22 cellular contexts compared by ENCODE assay signal in genomic region chr7:67588631-67589030, GRCh38.
"Had no signal": no experiment of that assay in that cellular context is flagged by ENCODE, and none has a peak within 500 bp of the region (broad histone marks: within the 10 kb centered on the region; RNA-seq: fewer than 3 reads in every experiment).

No MANE protein-coding gene starts in this region.

- H3K27ac ChIP-seq: dorsolateral prefrontal cortex, heart left ventricle, neutrophil, psoas muscle, spleen, testis, tibial nerve had no signal

- H3K4me1 Mint-ChIP-seq: naive thymus-derived CD4-positive, alpha-beta T cell; stimulated activated naive B cell treated with anti-CD40 and anti-IgM and Interleukin-4, amounts not matched to agents 10 μg/mL and 1 μg/mL and 100 μg/mL, for 72 hours; stimulated activated naive CD8-positive, alpha-beta T cell treated with anti-CD3 and anti-CD28 coated beads, Interleukin-15, amount 100 ng/mL, for 72 hours had no signal

- H3K27me3 ChIP-seq: heart left ventricle, neutrophil, testis, tibial nerve had no signal

- H3K4me3 ChIP-seq: dorsolateral prefrontal cortex, heart left ventricle, psoas muscle, spleen, testis, tibial nerve had no signal

- H3K4me3 Mint-ChIP-seq: naive thymus-derived CD4-positive, alpha-beta T cell; nephron progenitor cell; stimulated activated naive B cell treated with anti-CD40 and anti-IgM and Interleukin-4, amounts not matched to agents 10 μg/mL and 1 μg/mL and 100 μg/mL, for 72 hours; stimulated activated naive CD8-positive, alpha-beta T cell treated with anti-CD3 and anti-CD28 coated beads, Interleukin-15, amount 100 ng/mL, for 72 hours had no signal

- H3K36me3 ChIP-seq: heart left ventricle, neutrophil, spleen, tibial nerve had no signal

- ATAC-seq: heart left ventricle; left colon; left ventricle myocardium superior; naive thymus-derived CD4-positive, alpha-beta T cell; psoas muscle; sciatic nerve; stimulated activated naive B cell treated with anti-CD40 and anti-IgM and Interleukin-4, amounts not matched to agents 10 μg/mL and 1 μg/mL and 100 μg/mL, for 72 hours; stimulated activated naive CD8-positive, alpha-beta T cell treated with anti-CD3 and anti-CD28 coated beads, Interleukin-15, amount 100 ng/mL, for 72 hours had no signal

- H3K27me3 Mint-ChIP-seq: naive thymus-derived CD4-positive, alpha-beta T cell; stimulated activated naive B cell treated with anti-CD40 and anti-IgM and Interleukin-4, amounts not matched to agents 10 μg/mL and 1 μg/mL and 100 μg/mL, for 72 hours; stimulated activated naive CD8-positive, alpha-beta T cell treated with anti-CD3 and anti-CD28 coated beads, Interleukin-15, amount 100 ng/mL, for 72 hours had no signal

- DNase-seq: cortex of kidney; effector CD8-positive, alpha-beta T cell; foreskin melanocyte; heart left ventricle; hippocampal formation; left colon; left ventricle myocardium superior; mesendoderm; naive thymus-derived CD4-positive, alpha-beta T cell; nephron progenitor cell; psoas muscle; spleen; stimulated activated CD4-positive, alpha-beta T cell treated with anti-CD3 and anti-CD28 coated beads, Interleukin-15, amount 100 ng/mL, for 24 hours; stimulated activated CD4-positive, alpha-beta T cell treated with anti-CD3 and anti-CD28 coated beads, Interleukin-1b, Interleukin-23, amount 100 ng/mL, for 48 hours; stimulated activated CD4-positive, alpha-beta T cell treated with anti-CD3 and anti-CD28 coated beads, Interleukin-4, amount 100 ng/mL, for 4 hours; stimulated activated naive B cell treated with anti-CD40 and anti-IgM and Interleukin-4, amounts not matched to agents 10 μg/mL and 1 μg/mL and 100 μg/mL, for 72 hours; stimulated activated naive CD8-positive, alpha-beta T cell treated with anti-CD3 and anti-CD28 coated beads, Interleukin-15, amount 100 ng/mL, for 72 hours; testis had no signal

- H3K9me3 ChIP-seq: neutrophil, testis had no signal

- H3K4me1 ChIP-seq: heart left ventricle, psoas muscle, spleen, testis, tibial nerve had no signal

- H3K27ac Mint-ChIP-seq: naive thymus-derived CD4-positive, alpha-beta T cell; nephron progenitor cell; stimulated activated naive B cell treated with anti-CD40 and anti-IgM and Interleukin-4, amounts not matched to agents 10 μg/mL and 1 μg/mL and 100 μg/mL, for 72 hours; stimulated activated naive CD8-positive, alpha-beta T cell treated with anti-CD3 and anti-CD28 coated beads, Interleukin-15, amount 100 ng/mL, for 72 hours had no signal

- H3K36me3 Mint-ChIP-seq: stimulated activated naive B cell treated with anti-CD40 and anti-IgM and Interleukin-4, amounts not matched to agents 10 μg/mL and 1 μg/mL and 100 μg/mL, for 72 hours had no signal
